Comparison of ENCODE assay signal across 31 cellular contexts in the genomic region with DNA sequence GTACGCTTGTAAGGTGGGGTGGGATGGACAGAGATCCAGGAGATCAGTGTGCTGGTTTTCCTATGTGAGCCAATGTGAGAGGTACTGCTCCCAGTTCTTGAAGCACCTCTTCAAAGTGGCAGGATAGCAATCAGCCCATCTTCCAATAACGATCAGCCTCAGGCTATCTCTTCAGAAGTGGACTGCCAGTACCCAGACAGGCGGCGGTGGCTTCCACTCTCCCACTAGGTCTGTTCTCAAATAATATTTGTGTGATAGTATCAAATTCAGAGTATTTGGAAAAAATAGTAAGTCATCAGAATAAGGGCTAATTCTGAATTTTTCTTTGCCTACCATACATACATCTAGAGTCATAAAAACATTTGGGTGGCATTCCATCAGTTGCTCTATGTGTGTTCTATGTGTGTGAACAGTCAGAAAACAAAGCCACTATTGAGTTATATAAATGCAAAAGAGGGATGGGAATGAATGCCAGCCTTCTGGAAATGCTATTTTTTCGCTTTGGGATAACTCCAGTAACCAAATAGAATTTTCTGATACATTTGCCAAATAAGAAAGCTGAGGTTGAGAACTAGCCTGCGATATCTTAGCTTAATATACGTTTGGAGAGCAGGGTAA.
DNase-seq lines count a peak whose midpoint lies in the region; ATAC-seq and TF ChIP-seq lines count a peak whose summit lies in the region.
"Had no signal": no experiment of that assay in that cellular context is flagged by ENCODE, and none has a peak within 500 bp of the region (broad histone marks: within the 10 kb centered on the region; RNA-seq: fewer than 3 reads in every experiment).

No MANE protein-coding gene starts in this region.

- H4K20me1 ChIP-seq in IMR-90 (ENCODE audit: insufficient read depth, low read length) = no peaks in the 10 kb centered on the region

- TF ChIP-seq RAD21 in IMR-90 (IDR thresholded peaks at IDR 0.05; ENCODE audit: low read length) = no peak

- H2AK5ac ChIP-seq in IMR-90 (ENCODE audit: low read depth, low read length) = peak overlapping the region; percentile 69

- H3K18ac ChIP-seq in IMR-90 (ENCODE audit: low read depth, low read length) = peak overlapping the region; percentile 6

- H3K56ac ChIP-seq in IMR-90 (ENCODE audit: extremely low read depth, insufficient read depth, low read length) = no peak overlapping the region

- TF ChIP-seq CTCF in A673 (conservative IDR thresholded peaks at IDR 0.05; ENCODE audit: low read depth, low read length) (no peak), IMR-90 (conservative IDR thresholded peaks at IDR 0.05; ENCODE audit: low read depth, low read length) (no peak)

- H2AFZ ChIP-seq in IMR-90 (replicated peaks; ENCODE audit: low read length, poor library complexity) = no peak overlapping the region

- peaks cover 60% of the 10 kb centered on the region for H3K4me1 ChIP-seq in A673 (ENCODE audit: insufficient read depth, low read length, poor library complexity, severe bottlenecking)
- H3K4me1 ChIP-seq in IMR-90 (ENCODE audit: control insufficient read depth, insufficient read depth, low read length) = peaks cover 10% of the 10 kb centered on the region
- H3K4me1 ChIP-seq: adrenal gland, uterus had no signal

- peak overlapping the region; percentile 61 for H3K4ac ChIP-seq in IMR-90 (ENCODE audit: low read depth, low read length)

- no peak overlapping the region; a peak in 1 of 4 replicates for H4K8ac ChIP-seq in IMR-90 (ENCODE audit: low read depth in 2 of 2, low read length in 2 of 2)

- peak overlapping the region; percentile 48; the same call in 1 of the 2 replicates for H3K4me2 ChIP-seq in IMR-90 (ENCODE audit: low read depth, low read length)

- no peak overlapping the region for H2BK5ac ChIP-seq in IMR-90 (ENCODE audit: low read depth, low read length, poor library complexity, severe bottlenecking)

- in situ Hi-C loops in IMR-90 (cut with MboI; ENCODE audit: low sequenced_read_pairs) = no loop called here

- H4K5ac ChIP-seq in IMR-90 (ENCODE audit: low read depth, low read length) = peak overlapping the region; percentile 20; the same call in 1 of the 2 replicates

- H2BK120ac ChIP-seq in IMR-90 (ENCODE audit: low read depth, low read length) = peak overlapping the region; percentile 54; the same call in 1 of the 2 replicates

- POLR2A ChIA-PET in A673 (lab: Charles Lee; ENCODE audit: low non-redundant PET) (no interaction called here), IMR-90 (lab: Charles Lee; ENCODE audit: unreplicated experiment) (no interaction called here)

- H3K36me3 ChIP-seq in A673 (ENCODE audit: insufficient read depth, low read length, poor library complexity, severe bottlenecking) (no peaks in the 10 kb centered on the region), IMR-90 (ENCODE audit: control insufficient read depth, insufficient read depth, low read length) (peaks cover 7% of the 10 kb centered on the region)
- H3K36me3 ChIP-seq: adrenal gland, uterus had no signal

- no peak for DNase-seq in A673 (ENCODE audit: low spot score)
- DNase-seq in IMR-90 = no peak
- DNase-seq in islet precursor cell = peak; percentile 73
- peak; percentile 23 for DNase-seq in putamen (ENCODE audit: low spot score)
- no peak for DNase-seq in GM19240 (ENCODE audit: insufficient read length, low spot score)
- DNase-seq in germinal center (ENCODE audit: low spot score) = no peak
- no peak for DNase-seq in middle frontal gyrus (ENCODE audit: extremely low spot score, low spot score)
- DNase-seq in HK-2 (ENCODE audit: unreplicated experiment) = no peak
- DNase-seq: activated CD4-positive, alpha-beta T cell treated with anti-CD3 and anti-CD28 coated beads, Interleukin-2, amount 10 ng/mL, durations not matched to agents 24 days and 14 days; activated naive CD4-positive, alpha-beta T cell treated with anti-CD3 and anti-CD28 coated beads for 36 hours; activated T-cell treated with anti-CD3 and anti-CD28 coated beads, Interleukin-2, amount 50 U/mL, for 48 hours; adrenal gland; AML-193; brain microvascular endothelial cell; CD4-positive, alpha-beta memory T cell; DMS 273 treated with DMSO at 0.1 percent for 48 hours; effector memory CD8-positive, alpha-beta T cell; H9; left colon; mesenchymal stem cell; NCI-H1092 treated with DMSO at 0.1 percent for 48 hours; NCI-H187; NCI-H526; NK-92 treated with Interleukin-12 subunit alpha and Interleukin-12 subunit beta, amount 100 ng/mL, for 24 hours; occipital lobe; PC-3; retina; T-helper 9 cell; uterus; WERI-Rb-1 had no signal

- intact Hi-C loops in A673 (cut with micrococcal nuclease; ENCODE audit: unreplicated experiment) (no loop called here), IMR-90 (cut with micrococcal nuclease) (no loop called here)

- H3K9me1 ChIP-seq in IMR-90 (ENCODE audit: insufficient read depth, low read length) = peaks cover 8% of the 10 kb centered on the region; the same call in 1 of the 2 replicates

- H3K14ac ChIP-seq in IMR-90 (replicated peaks; ENCODE audit: low read depth, low read length) = peak overlapping the region; percentile 44; the same call in 1 of the 2 replicates

- CTCF ChIA-PET in A673 (lab: Charles Lee) = no interaction called here
- CTCF ChIA-PET in IMR-90 (lab: Yijun Ruan, JAX) = no interaction called here

- peak overlapping the region; percentile 72 for H3K27ac ChIP-seq in A673 (ENCODE audit: low read depth, low read length, poor library complexity, severe bottlenecking)
- no peak overlapping the region for H3K27ac ChIP-seq in IMR-90 (ENCODE audit: insufficient read depth, low read length)
- H3K27ac ChIP-seq: adrenal gland, brain microvascular endothelial cell, skin epidermis, uterus, WERI-Rb-1 had no signal

- peaks cover 23 to 29% of the 10 kb centered on the region in 2 experiments for H3K79me1 ChIP-seq in IMR-90 (ENCODE audit: low read depth in 1 of 2, low read length in 2 of 2)

- no TSS peak for BruUV-seq in A673 (replicated peaks; lab: Mats Ljungman, UMichigan)
- BruUV-seq in IMR-90 (replicated peaks; lab: Mats Ljungman, UMichigan) = no TSS peak

- peak overlapping the region; percentile 54; the same call in 1 of the 2 replicates for H2BK20ac ChIP-seq in IMR-90 (ENCODE audit: low read depth, low read length)

- H3K9me3 ChIP-seq in A673 (ENCODE audit: low read depth, low read length, poor library complexity, severe bottlenecking) (no peaks in the 10 kb centered on the region), IMR-90 (ENCODE audit: control insufficient read depth, insufficient read depth, low read length) (no peaks in the 10 kb centered on the region)
- H3K9me3 ChIP-seq: adrenal gland, uterus had no signal

- H3K4me3 ChIP-seq in A673 (ENCODE audit: low read depth, low read length, poor library complexity, severe bottlenecking) = no peak overlapping the region
- no peak overlapping the region for H3K4me3 ChIP-seq in IMR-90 (ENCODE audit: insufficient read depth, low read depth, low read length)
- H3K4me3 ChIP-seq: adrenal gland, skin epidermis, uterus had no signal

- TF ChIP-seq POLR2A in IMR-90 (IDR thresholded peaks at IDR 0.05; ENCODE audit: low read depth, low read length) = no peak

- dilution Hi-C loops in IMR-90 (cut with HindIII; ENCODE audit: low sequenced_read_pairs, unreplicated experiment) = no loop called here

- H3K23ac ChIP-seq in IMR-90 (ENCODE audit: low read depth, low read length) = peak overlapping the region; percentile 37; the same call in 1 of the 2 replicates

- no peak overlapping the region for H3K9ac ChIP-seq in IMR-90 (ENCODE audit: low read depth, low read length)

- H2BK15ac ChIP-seq in IMR-90 (ENCODE audit: low read depth, low read length) = peak overlapping the region; percentile 60; the same call in 1 of the 3 replicates

- ATAC-seq in IMR-90 (ENCODE audit: low read depth) = no peak
- ATAC-seq: effector memory CD8-positive, alpha-beta T cell; left colon; PC-3 had no signal

- H2AK9ac ChIP-seq in IMR-90 (replicated peaks; ENCODE audit: low read depth, low read length, poor library complexity) = no peak overlapping the region

- no CpG with 5 or more reads among the region's 7 CpGs for WGBS in IMR-90 (ENCODE audit: extremely low coverage in 2 of 2, insufficient read length in 1 of 2), 2 experiments

- no peaks in the 10 kb centered on the region for H3K27me3 ChIP-seq in A673 (replicated peaks; ENCODE audit: insufficient read depth, low read depth, low read length, poor library complexity)
- H3K27me3 ChIP-seq in IMR-90 (ENCODE audit: control insufficient read depth, insufficient read depth, low read length) = no peaks in the 10 kb centered on the region
- H3K27me3 ChIP-seq: adrenal gland, brain microvascular endothelial cell, uterus had no signal

- H4K91ac ChIP-seq in IMR-90 (ENCODE audit: insufficient read depth, low read depth, low read length) = peak overlapping the region; percentile 40; the same call in 1 of the 2 replicates

TF ChIP-seq in IMR-90, 13 proteins besides CTCF, POLR2A, EP300 and RAD21:
- TF ChIP-seq MAZ (IDR thresholded peaks at IDR 0.05; ENCODE audit: borderline replicate concordance, low read depth, low read length) (no peak), RFX5 (IDR thresholded peaks at IDR 0.05; ENCODE audit: low read depth, low read length) (no peak), SMC3 (IDR thresholded peaks at IDR 0.05; ENCODE audit: low read depth, low read length) (no peak), MXI1 (IDR thresholded peaks at IDR 0.05; ENCODE audit: borderline replicate concordance, low read depth, low read length) (no peak)
- TF ChIP-seq, protein P1, sequence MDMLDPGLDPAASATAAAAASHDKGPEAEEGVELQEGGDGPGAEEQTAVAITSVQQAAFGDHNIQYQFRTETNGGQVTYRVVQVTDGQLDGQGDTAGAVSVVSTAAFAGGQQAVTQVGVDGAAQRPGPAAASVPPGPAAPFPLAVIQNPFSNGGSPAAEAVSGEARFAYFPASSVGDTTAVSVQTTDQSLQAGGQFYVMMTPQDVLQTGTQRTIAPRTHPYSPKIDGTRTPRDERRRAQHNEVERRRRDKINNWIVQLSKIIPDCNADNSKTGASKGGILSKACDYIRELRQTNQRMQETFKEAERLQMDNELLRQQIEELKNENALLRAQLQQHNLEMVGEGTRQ (IDR thresholded peaks at IDR 0.05; ENCODE audit: low read depth, low read length) = no peak

Comparison
In these comparisons a context has a peak if more than half of its experiments do, and no peak if none do; other contexts are left out.
1. DNase-seq: peak in islet precursor cell (single experiment) and putamen (single experiment); none in A673 (single experiment), IMR-90 (single experiment), GM19240 (single experiment), germinal center (single experiment), middle frontal gyrus (single experiment) and HK-2 (single experiment).